Comparison of ENCODE assay signal across 19 cellular contexts in the genomic region with DNA sequence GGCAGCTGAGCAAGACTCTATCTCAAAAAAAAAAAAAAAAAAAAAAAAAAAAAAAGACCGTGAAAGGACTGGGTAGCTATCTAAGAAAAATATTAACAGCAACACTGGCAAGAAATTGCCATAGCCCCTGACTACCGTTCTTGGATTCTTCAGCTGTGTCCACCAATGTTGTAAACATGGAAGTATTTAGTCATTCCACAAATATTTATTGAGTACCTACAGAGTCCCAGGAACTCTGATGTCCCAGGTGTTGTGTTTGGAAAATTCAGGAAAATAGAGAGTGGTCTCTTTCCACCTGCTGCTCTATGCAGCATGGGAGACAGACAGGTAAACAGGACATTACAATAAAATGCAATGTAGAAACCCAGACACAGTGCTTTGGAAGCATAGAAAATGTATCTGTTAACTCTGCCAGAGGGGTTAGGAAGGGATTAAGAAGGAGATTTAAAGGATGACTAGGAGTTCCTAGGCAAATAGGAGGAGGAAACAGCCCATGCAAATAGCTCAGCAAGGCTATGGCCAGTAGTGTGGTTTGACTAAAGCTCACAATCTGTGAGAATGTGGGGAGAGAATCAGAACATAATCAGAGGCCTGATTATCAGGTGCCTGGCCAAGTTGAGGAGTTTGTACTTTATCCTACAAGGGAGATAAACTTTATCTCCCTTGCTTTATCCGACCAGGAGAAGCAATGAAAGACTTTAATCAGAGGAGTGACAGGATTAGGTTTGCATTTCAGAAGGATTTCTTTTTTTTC. TPM values are rescaled to one million over a fixed set of nuclear protein-coding genes. Genes with fewer than 3 reads are reported as not detected.
A peak's percentile ranks its signal among the peaks of the same experiment; 100 is the strongest.
DNase-seq lines count a peak whose midpoint lies in the region; ATAC-seq, FAIRE-seq and TF ChIP-seq lines count a peak whose summit lies in the region.
"Had no signal": no experiment of that assay in that cellular context is flagged by ENCODE, and none has a peak within 500 bp of the region (broad histone marks: within the 10 kb centered on the region; RNA-seq: fewer than 3 reads in every experiment).

No MANE protein-coding gene starts in this region.

- no peak overlapping the region for H3K4me3 ChIP-seq in coronary artery
- H3K4me3 ChIP-seq: adrenal gland, BLaER1, mucosa of descending colon, SJCRH30, tibial artery had no signal

- no peak overlapping the region for H3K27ac ChIP-seq in CD4-positive, alpha-beta T cell (ENCODE audit: low read depth, low read length)
- no peak overlapping the region for H3K27ac ChIP-seq in coronary artery
- H3K27ac ChIP-seq: adrenal gland, BLaER1, epithelial cell of prostate, SJCRH30 had no signal

- TF ChIP-seq CTCF in CD4-positive, alpha-beta T cell (IDR thresholded peaks at IDR 0.05): no peak
- TF ChIP-seq CTCF in coronary artery (IDR thresholded peaks at IDR 0.05): no peak

- intact Hi-C loops in CD4-positive, alpha-beta T cell (cut with DNase I, micrococcal nuclease): loop anchor here in 1 of 2 experiments (2.0 to 5.0 kb wide), 2 partner anchors 17 to 117 kb away; a partner anchor contains a TSS

- H3K27me3 ChIP-seq in CD4-positive, alpha-beta T cell (ENCODE audit: control insufficient read depth, insufficient read depth, low read length): no peaks in the 10 kb centered on the region
- H3K27me3 ChIP-seq: adrenal gland, BLaER1, SJCRH30, tibial artery had no signal

- no peaks in the 10 kb centered on the region for H3K9me3 ChIP-seq in CD4-positive, alpha-beta T cell (ENCODE audit: control insufficient read depth, low read length)
- H3K9me3 ChIP-seq: adrenal gland, BLaER1, mucosa of descending colon, SJCRH30, tibial artery had no signal

- H3K36me3 Mint-ChIP-seq in CD4-positive, alpha-beta T cell (ENCODE audit: low read depth): peaks cover 21% of the 10 kb centered on the region
- peaks cover 27% of the 10 kb centered on the region for H3K36me3 Mint-ChIP-seq in activated T-helper 17 cell treated with anti-CD3 and anti-CD28 coated beads, Interleukin-2, amount 50 U/mL, for 72 hours (ENCODE audit: low read depth)
- H3K36me3 Mint-ChIP-seq in naive B cell: no peaks in the 10 kb centered on the region

- H3K9me3 Mint-ChIP-seq in CD4-positive, alpha-beta T cell: no peaks in the 10 kb centered on the region
- no peaks in the 10 kb centered on the region for H3K9me3 Mint-ChIP-seq in activated T-helper 17 cell treated with anti-CD3 and anti-CD28 coated beads, Interleukin-2, amount 50 U/mL, for 72 hours
- H3K9me3 Mint-ChIP-seq in naive B cell: no peaks in the 10 kb centered on the region

- H3K27me3 Mint-ChIP-seq in CD4-positive, alpha-beta T cell: no peaks in the 10 kb centered on the region
- H3K27me3 Mint-ChIP-seq in activated T-helper 17 cell treated with anti-CD3 and anti-CD28 coated beads, Interleukin-2, amount 50 U/mL, for 72 hours: no peaks in the 10 kb centered on the region
- no peaks in the 10 kb centered on the region for H3K27me3 Mint-ChIP-seq in naive B cell

- POLR2A ChIA-PET in CD4-positive, alpha-beta T cell (lab: Charles Lee): no interaction called here

- H3K27ac Mint-ChIP-seq in CD4-positive, alpha-beta T cell: peak overlapping the region; percentile 92
- peak overlapping the region; percentile 98 for H3K27ac Mint-ChIP-seq in activated T-helper 17 cell treated with anti-CD3 and anti-CD28 coated beads, Interleukin-2, amount 50 U/mL, for 72 hours
- H3K27ac Mint-ChIP-seq in naive B cell: peak overlapping the region in 3 of 6 donors; percentile 21 to 98 (median 59)

- DNase-seq in CD4-positive, alpha-beta T cell: no peak
- DNase-seq in naive B cell (no peak), coronary artery (ENCODE audit: low spot score) (no peak), SIG-M5 treated with dmso at 0.1 percent for 504 hours (lab: John Stamatoyannopoulos, UW; ENCODE audit: unreplicated experiment) (no peak)
- DNase-seq: adrenal gland, kidney, mucosa of descending colon, NCI-H2171, tibial artery had no signal

- peak; percentile 90 for FAIRE-seq in G401.6 (lab: Jason Lieb, UNC)
- FAIRE-seq: HTR-8/SVneo, kidney had no signal

- ATAC-seq in CD4-positive, alpha-beta T cell (ENCODE audit: poor library complexity): no peak
- ATAC-seq in activated T-helper 17 cell treated with anti-CD3 and anti-CD28 coated beads, Interleukin-2, amount 50 U/mL, for 72 hours (replicated peaks): no peak
- ATAC-seq in naive B cell (ENCODE audit: low read depth in 2 of 2) (no peak), GM21576 (IDR thresholded peaks at IDR 0.05; ENCODE audit: unreplicated experiment) (no peak), HG02938 (IDR thresholded peaks at IDR 0.05; ENCODE audit: unreplicated experiment) (no peak)
- ATAC-seq: mucosa of descending colon had no signal

- peak overlapping the region; percentile 62 for H3K4me3 Mint-ChIP-seq in CD4-positive, alpha-beta T cell
- H3K4me3 Mint-ChIP-seq in activated T-helper 17 cell treated with anti-CD3 and anti-CD28 coated beads, Interleukin-2, amount 50 U/mL, for 72 hours: peak overlapping the region; percentile 99
- peak overlapping the region in 6 of 8 donors; percentile 1 to 94 (median 50) for H3K4me3 Mint-ChIP-seq in naive B cell

- H3K4me1 Mint-ChIP-seq in CD4-positive, alpha-beta T cell (ENCODE audit: low read depth): peaks cover 65% of the 10 kb centered on the region
- peaks cover 46% of the 10 kb centered on the region for H3K4me1 Mint-ChIP-seq in activated T-helper 17 cell treated with anti-CD3 and anti-CD28 coated beads, Interleukin-2, amount 50 U/mL, for 72 hours
- peaks cover 48 to 50% (median 48%) of the 10 kb centered on the region in 3 donors for H3K4me1 Mint-ChIP-seq in naive B cell

- CTCF ChIA-PET in CD4-positive, alpha-beta T cell (lab: Charles Lee): interaction anchor here (1.1 to 1.7 kb wide), 2 partner anchors 18 to 26 kb away, joined by 4 to 11 read pairs; no protein-coding TSS in a partner anchor

RNA-seq across cellular contexts. Expression of a gene that starts 2.1 kb away (rescaled TPM):
- total RNA-seq in CD4-positive, alpha-beta T cell: 100 to 1,000 TPM; 162 to 170 TPM
- 100 to 1,000 TPM; 102 to 132 TPM for total RNA-seq in activated T-helper 17 cell treated with anti-CD3 and anti-CD28 coated beads, Interleukin-2, amount 50 U/mL, for 72 hours
- polyA plus RNA-seq in naive B cell (ENCODE audit: low read depth in 6 of 6): 10 to 100 TPM in 1 of 6 donors, 1 to 10 TPM in 5; 6.6 to 10.5 (median 8.2) TPM

RNA-seq across cellular contexts. Expression of a gene that starts 3.7 kb away (rescaled TPM):
- total RNA-seq in CD4-positive, alpha-beta T cell: under 1 TPM in 1 of 2 experiments, not detected in 1; 0.25 TPM
- total RNA-seq in activated T-helper 17 cell treated with anti-CD3 and anti-CD28 coated beads, Interleukin-2, amount 50 U/mL, for 72 hours: under 1 TPM; 0.71 TPM
- under 1 TPM in 1 of 6 donors, not detected in 5; 0.22 TPM for polyA plus RNA-seq in naive B cell (ENCODE audit: low read depth in 6 of 6)
- total RNA-seq: adrenal gland, chondrocyte, G401, kidney, SJCRH30 had no signal

RNA-seq across cellular contexts. Expression of a gene that starts 43.5 kb away (rescaled TPM):
- 10 to 100 TPM; 12.5 to 12.7 TPM for total RNA-seq in CD4-positive, alpha-beta T cell
- 1 to 10 TPM in 1 of 2 donors, under 1 TPM in 1; 0.79 to 3.2 TPM for total RNA-seq in activated T-helper 17 cell treated with anti-CD3 and anti-CD28 coated beads, Interleukin-2, amount 50 U/mL, for 72 hours
- polyA plus RNA-seq in naive B cell (ENCODE audit: low read depth in 6 of 6): under 1 TPM in 2 of 6 donors, not detected in 4; 0.34 to 0.42 TPM
